In the genomic region with DNA sequence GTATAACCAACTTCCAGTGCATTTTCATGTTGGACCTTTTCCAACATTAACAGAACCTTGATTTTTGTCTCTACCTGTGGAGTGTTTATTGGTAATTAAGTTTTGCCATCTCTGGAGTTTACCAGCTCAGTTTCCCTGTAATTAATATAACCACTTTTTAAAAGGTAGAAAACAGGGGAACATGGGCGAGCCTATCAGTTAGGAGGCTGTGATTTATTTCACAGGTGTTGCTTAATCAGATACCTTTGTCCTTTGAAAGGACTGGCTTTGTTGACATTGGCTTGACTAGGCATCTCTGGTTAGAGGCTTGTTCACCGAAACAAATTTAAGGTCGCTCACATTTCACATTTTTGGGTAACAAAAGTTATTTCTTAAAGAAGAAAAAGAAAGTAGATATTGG, we compare ENCODE assay signal across 17 cellular contexts. TPM values are rescaled to one million over a fixed set of nuclear protein-coding genes. Genes with fewer than 3 reads are reported as not detected.
DNase-seq lines count a peak whose midpoint lies in the region; ATAC-seq and TF ChIP-seq lines count a peak whose summit lies in the region.
"Had no signal": no experiment of that assay in that cellular context is flagged by ENCODE, and none has a peak within 500 bp of the region (broad histone marks: within the 10 kb centered on the region; RNA-seq: fewer than 3 reads in every experiment).

No MANE protein-coding gene starts in this region.

- peak overlapping the region; percentile 88 for H3K27ac ChIP-seq in 22Rv1
- peak overlapping the region; percentile 48 to 60 for H3K27ac ChIP-seq in breast epithelium

- H3K27me3 ChIP-seq in breast epithelium, result no peaks in the 10 kb centered on the region

- no peaks in the 10 kb centered on the region for H3K4me1 ChIP-seq in breast epithelium

- DNase-seq in NCI-H1092 treated with DMSO at 0.1 percent for 48 hours (lab: John Stamatoyannopoulos, UW) (peak; percentile 48), breast epithelium (ENCODE audit: low spot score in 2 of 2) (no peak), mucosa of gallbladder (ENCODE audit: low spot score) (peak; percentile 19), NCI-H2227 (lab: John Stamatoyannopoulos, UW; ENCODE audit: unreplicated experiment) (no peak), SIG-M5 (lab: John Stamatoyannopoulos, UW) (no peak)
- DNase-seq: activated CD4-positive, alpha-beta memory T cell treated with anti-CD3 and anti-CD28 coated beads for 36 hours; amygdala; GOT3; KBM-7; natural killer cell; NCI-H2171; stimulated activated CD4-positive, alpha-beta T cell treated with anti-CD3 and anti-CD28 coated beads, Interleukin-4, amount 100 ng/mL, for 4 hours had no signal

- H3K36me3 ChIP-seq in breast epithelium, result no peaks in the 10 kb centered on the region

- no peaks in the 10 kb centered on the region for H3K9me3 ChIP-seq in breast epithelium

- TF ChIP-seq CTCF in 22Rv1 (IDR thresholded peaks at IDR 0.05), result no peak
- no peak for TF ChIP-seq CTCF in breast epithelium (IDR thresholded peaks at IDR 0.05)

- intact Hi-C loops in breast epithelium (cut with DNase I; ENCODE audit: low total_unique reads), result no loop called here

- H3K4me3 ChIP-seq in breast epithelium, result peak overlapping the region in 2 of 3 donors; percentile 27 to 39

- no peak for TF ChIP-seq POLR2A in breast epithelium (IDR thresholded peaks at IDR 0.05)

- no peak for ATAC-seq in HG03521 (IDR thresholded peaks at IDR 0.05; ENCODE audit: unreplicated experiment)
- no peak for ATAC-seq in GM18861 (IDR thresholded peaks at IDR 0.05; ENCODE audit: unreplicated experiment)
- ATAC-seq: natural killer cell; sciatic nerve; stimulated activated effector memory CD8-positive, alpha-beta T cell treated with anti-CD3 and anti-CD28 coated beads, Interleukin-12 subunit alpha, Interleukin-12 subunit beta, amount 100 ng/mL, for 72 hours had no signal

RNA-seq across cellular contexts. Expression of a gene that starts 0.6 kb away (rescaled TPM):
- total RNA-seq in breast epithelium (10 to 100 TPM; 12.0 to 69.5 (median 53.9) TPM), mucosa of gallbladder (34.2 TPM)
- total RNA-seq: activated CD4-positive, alpha-beta memory T cell treated with anti-CD3 and anti-CD28 coated beads for 36 hours; natural killer cell had no signal

Comparison
In these comparisons a context has a peak if more than half of its experiments do, and no peak if none do; other contexts are left out.
1. DNase-seq: peak in NCI-H1092 treated with DMSO at 0.1 percent for 48 hours (single experiment) and mucosa of gallbladder (single experiment); none in breast epithelium (0 of 2), NCI-H2227 (single experiment) and SIG-M5 (single experiment).